20 cellular contexts compared by ENCODE assay signal in genomic region chr5:65012411-65012972, GRCh38.
DNase-seq lines count a peak whose midpoint lies in the region; ATAC-seq and TF ChIP-seq lines count a peak whose summit lies in the region.
"Had no signal": no experiment of that assay in that cellular context is flagged by ENCODE, and none has a peak within 500 bp of the region (broad histone marks: within the 10 kb centered on the region; RNA-seq: fewer than 3 reads in every experiment).

No MANE protein-coding gene starts in this region.

- no peak for TF ChIP-seq POLR2A in gastroesophageal sphincter (IDR thresholded peaks at IDR 0.05)

- H3K9ac ChIP-seq in stomach smooth muscle (ENCODE audit: low read length in 2 of 2): no peak overlapping the region
- H3K9ac ChIP-seq: KMS-11 had no signal

- DNase-seq in NCI-H1092 treated with DMSO at 0.1 percent for 48 hours (lab: John Stamatoyannopoulos, UW) (peak; percentile 0), NCI-H1092 (lab: John Stamatoyannopoulos, UW) (no peak), NCI-H2227 (lab: John Stamatoyannopoulos, UW; ENCODE audit: unreplicated experiment) (peak; percentile 9)
- DNase-seq in stimulated activated CD4-positive, alpha-beta T cell treated with anti-CD3 and anti-CD28 coated beads, Interleukin-15, amount 100 ng/mL, for 24 hours: no peak
- DNase-seq in stimulated activated CD4-positive, alpha-beta T cell treated with anti-CD3 and anti-CD28 coated beads, Interleukin-4, amount 100 ng/mL, for 24 hours: no peak
- DNase-seq: C1 segment of cervical spinal cord, GF-D8, NCI-H187 treated with DMSO at 0.1 percent for 48 hours, NCI-H2171 treated with DMSO at 0.1 percent for 48 hours, NCI-H510A treated with DMSO at 0.1 percent for 48 hours, SW 1271 had no signal

- no peaks in the 10 kb centered on the region for H3K27me3 ChIP-seq in gastroesophageal sphincter
- no peaks in the 10 kb centered on the region for H3K27me3 ChIP-seq in stomach smooth muscle (ENCODE audit: control insufficient read depth in 1 of 2, insufficient read depth in 2 of 2, low read length in 2 of 2)
- H3K27me3 ChIP-seq: SJSA1 had no signal

- no peak for TF ChIP-seq CTCF in gastroesophageal sphincter (IDR thresholded peaks at IDR 0.05)

- TF ChIP-seq EP300 in gastroesophageal sphincter (IDR thresholded peaks at IDR 0.05): no peak

- ATAC-seq in gastroesophageal sphincter: no peak
- no peak for ATAC-seq in GM21619 (IDR thresholded peaks at IDR 0.05; ENCODE audit: unreplicated experiment)
- ATAC-seq: GM23338, HepG2 had no signal

- H3K27ac ChIP-seq in gastroesophageal sphincter (peak overlapping the region; percentile 32 to 67 (median 48)), stomach smooth muscle (ENCODE audit: low read length) (peak overlapping the region; percentile 32)
- H3K27ac ChIP-seq: 22Rv1, KMS-11, RWPE1, SJSA1 had no signal

- H3K4me3 ChIP-seq in gastroesophageal sphincter (no peak overlapping the region), stomach smooth muscle (ENCODE audit: low read length in 2 of 2) (no peak overlapping the region)
- H3K4me3 ChIP-seq: GM23338, SJSA1 had no signal

- H3K36me3 ChIP-seq in gastroesophageal sphincter (no peaks in the 10 kb centered on the region), stomach smooth muscle (ENCODE audit: control insufficient read depth in 2 of 2, insufficient read depth in 2 of 2, low read length in 2 of 2) (no peaks in the 10 kb centered on the region)
- H3K36me3 ChIP-seq: SJSA1 had no signal

- WGBS in gastroesophageal sphincter (ENCODE audit: low coverage in 1 of 2), 2 donors: 11 to 21% methylated on average over 4 of the region's 4 CpGs

- H3K4me1 ChIP-seq in gastroesophageal sphincter (peaks cover 19 to 73% (median 23%) of the 10 kb centered on the region in 3 donors), stomach smooth muscle (ENCODE audit: control insufficient read depth, insufficient read depth, low read length) (peaks cover 38% of the 10 kb centered on the region)
- H3K4me1 ChIP-seq: SJSA1 had no signal

- no peaks in the 10 kb centered on the region for H3K9me3 ChIP-seq in gastroesophageal sphincter
- H3K9me3 ChIP-seq in stomach smooth muscle (ENCODE audit: control insufficient read depth in 2 of 2, low read length in 2 of 2): no peaks in the 10 kb centered on the region
- H3K9me3 ChIP-seq: SJSA1 had no signal

Comparison
In these comparisons a context has a peak if more than half of its experiments do, and no peak if none do; other contexts are left out.
1. DNase-seq: peak in NCI-H1092 treated with DMSO at 0.1 percent for 48 hours (single experiment) and NCI-H2227 (single experiment); none in NCI-H1092 (single experiment), stimulated activated CD4-positive, alpha-beta T cell treated with anti-CD3 and anti-CD28 coated beads, Interleukin-15, amount 100 ng/mL, for 24 hours (single experiment) and stimulated activated CD4-positive, alpha-beta T cell treated with anti-CD3 and anti-CD28 coated beads, Interleukin-4, amount 100 ng/mL, for 24 hours (single experiment).